ENCODE assay signal across 19 cellular contexts in the genomic region with DNA sequence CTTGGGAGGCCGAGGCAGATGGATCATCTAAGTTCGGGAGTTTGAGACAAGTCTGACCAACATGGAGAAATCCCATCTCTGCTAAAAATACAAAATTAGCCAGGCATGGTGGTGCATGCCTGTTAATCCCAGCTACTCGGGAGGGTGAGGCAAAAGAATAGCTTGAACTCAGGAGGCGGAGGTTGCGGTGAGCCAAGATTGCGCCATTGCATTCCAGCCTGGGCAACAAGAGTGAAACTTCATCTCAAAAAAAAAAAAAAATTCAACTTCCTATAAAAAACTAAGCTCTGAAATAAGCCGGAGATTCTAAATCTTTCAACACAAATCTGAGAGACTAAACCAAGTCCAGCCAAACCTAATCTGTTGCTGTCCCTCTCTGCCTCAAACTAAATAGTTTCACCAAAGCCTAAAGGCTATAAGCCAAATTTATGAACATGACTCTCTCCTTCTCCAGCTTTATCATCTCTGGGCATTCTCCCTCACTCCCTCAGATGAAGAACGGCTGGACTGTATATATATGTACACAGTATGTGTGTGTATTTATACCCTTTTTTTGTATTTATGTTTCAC. TPM values are rescaled to one million over a fixed set of nuclear protein-coding genes. Genes with fewer than 3 reads are reported as not detected.
DNase-seq lines count a peak whose midpoint lies in the region; ATAC-seq, FAIRE-seq and TF ChIP-seq lines count a peak whose summit lies in the region.
"Had no signal": no experiment of that assay in that cellular context is flagged by ENCODE, and none has a peak within 500 bp of the region (broad histone marks: within the 10 kb centered on the region; RNA-seq: fewer than 3 reads in every experiment).

No MANE protein-coding gene starts in this region.

- no peak for TF ChIP-seq CTCF in natural killer cell (IDR thresholded peaks at IDR 0.05)
- no peak for TF ChIP-seq CTCF in pancreas (IDR thresholded peaks at IDR 0.05)

- DNase-seq in natural killer cell treated with Interleukin-12 subunit alpha and Interleukin-12 subunit beta and Interleukin-15 and Interleukin-18, amount 100 ng/mL, for 72 hours (ENCODE audit: low spot score), result no peak
- DNase-seq in natural killer cell (no peak), NOMO-1 (lab: John Stamatoyannopoulos, UW; ENCODE audit: unreplicated experiment in 2 of 2) (peak; percentile 27 to 65), HuH-7 (ENCODE audit: low spot score) (no peak), pancreas (no peak), GM12892 (ENCODE audit: insufficient read length) (no peak)
- no peak for DNase-seq in effector memory CD4-positive, alpha-beta T cell
- DNase-seq: activated CD8-positive, alpha-beta memory T cell treated with anti-CD3 and anti-CD28 coated beads, Interleukin-2, amount 50 U/mL, for 48 hours; amygdala; DMS53; midbrain; NCI-H1092; SK-N-SH; small intestine; stimulated activated naive CD8-positive, alpha-beta T cell treated with anti-CD3 and anti-CD28 coated beads, Interleukin-15, Interleukin-2, amounts not matched to agents 100 U/mL and 50 U/mL, for 24 hours had no signal

- ATAC-seq in natural killer cell treated with Interleukin-12 subunit alpha and Interleukin-12 subunit beta and Interleukin-15 and Interleukin-18, amount 100 ng/mL, for 72 hours, result no peak
- no peak for ATAC-seq in natural killer cell
- peak; percentile 38 for ATAC-seq in esophagus mucosa
- ATAC-seq in pancreas, result no peak
- ATAC-seq: stimulated activated naive CD8-positive, alpha-beta T cell treated with anti-CD3 and anti-CD28 coated beads, Interleukin-15, Interleukin-2, amounts not matched to agents 100 U/mL and 50 U/mL, for 24 hours had no signal

- H3K27me3 Mint-ChIP-seq in natural killer cell treated with Interleukin-12 subunit alpha and Interleukin-12 subunit beta and Interleukin-15 and Interleukin-18, amount 100 ng/mL, for 72 hours, result no peaks in the 10 kb centered on the region
- H3K27me3 Mint-ChIP-seq in natural killer cell (ENCODE audit: low read depth in 2 of 2), result no peaks in the 10 kb centered on the region

- no peak for TF ChIP-seq POLR2A in GM12892 (IDR thresholded peaks at IDR 0.05; ENCODE audit: low read depth, low read length)

- H3K27ac Mint-ChIP-seq in natural killer cell treated with Interleukin-12 subunit alpha and Interleukin-12 subunit beta and Interleukin-15 and Interleukin-18, amount 100 ng/mL, for 72 hours, result no peak overlapping the region
- H3K27ac Mint-ChIP-seq in natural killer cell, result no peak overlapping the region

- no peaks in the 10 kb centered on the region for H3K9me3 Mint-ChIP-seq in natural killer cell treated with Interleukin-12 subunit alpha and Interleukin-12 subunit beta and Interleukin-15 and Interleukin-18, amount 100 ng/mL, for 72 hours
- no peaks in the 10 kb centered on the region for H3K9me3 Mint-ChIP-seq in natural killer cell

- no peak overlapping the region for H3K4me3 ChIP-seq in pancreas
- no peak overlapping the region for H3K4me3 ChIP-seq in effector memory CD4-positive, alpha-beta T cell (ENCODE audit: insufficient read depth, low read depth, low read length, poor library complexity, severe bottlenecking)
- H3K4me3 ChIP-seq: vagina had no signal

- no peaks in the 10 kb centered on the region for H3K27me3 ChIP-seq in pancreas
- H3K27me3 ChIP-seq in effector memory CD4-positive, alpha-beta T cell (replicated peaks; ENCODE audit: control insufficient read depth, insufficient read depth, low read length, poor library complexity, severe bottlenecking), result no peaks in the 10 kb centered on the region
- H3K27me3 ChIP-seq: vagina had no signal

- H3K36me3 ChIP-seq in pancreas, result no peaks in the 10 kb centered on the region
- H3K36me3 ChIP-seq in effector memory CD4-positive, alpha-beta T cell (ENCODE audit: control insufficient read depth, insufficient read depth, low read length), result peaks cover 4% of the 10 kb centered on the region

- peaks cover 19% of the 10 kb centered on the region for H3K36me3 Mint-ChIP-seq in natural killer cell treated with Interleukin-12 subunit alpha and Interleukin-12 subunit beta and Interleukin-15 and Interleukin-18, amount 100 ng/mL, for 72 hours
- H3K36me3 Mint-ChIP-seq in natural killer cell, result no peaks in the 10 kb centered on the region

- H3K27ac ChIP-seq in pancreas, result no peak overlapping the region
- H3K27ac ChIP-seq in effector memory CD4-positive, alpha-beta T cell (ENCODE audit: insufficient read depth, low read length, poor library complexity, severe bottlenecking), result no peak overlapping the region
- H3K27ac ChIP-seq: vagina had no signal

- intact Hi-C loops in natural killer cell (cut with micrococcal nuclease) (no loop called here), pancreas (cut with DNase I) (no loop called here)

- H3K4me3 Mint-ChIP-seq in natural killer cell treated with Interleukin-12 subunit alpha and Interleukin-12 subunit beta and Interleukin-15 and Interleukin-18, amount 100 ng/mL, for 72 hours, result peak overlapping the region; percentile 11
- no peak overlapping the region for H3K4me3 Mint-ChIP-seq in natural killer cell

- FAIRE-seq in pancreas (lab: Jason Lieb, UNC), result no peak
- no peak for FAIRE-seq in GM12892 (lab: Jason Lieb, UNC)
- FAIRE-seq: keratinocyte, small intestine had no signal

- peaks cover 35 to 44% of the 10 kb centered on the region in 2 donors for H3K4me1 Mint-ChIP-seq in natural killer cell treated with Interleukin-12 subunit alpha and Interleukin-12 subunit beta and Interleukin-15 and Interleukin-18, amount 100 ng/mL, for 72 hours (ENCODE audit: low read depth in 2 of 2)
- peaks cover 38 to 40% of the 10 kb centered on the region in 2 donors for H3K4me1 Mint-ChIP-seq in natural killer cell

- H3K9me3 ChIP-seq in pancreas, result no peaks in the 10 kb centered on the region
- no peaks in the 10 kb centered on the region for H3K9me3 ChIP-seq in effector memory CD4-positive, alpha-beta T cell (ENCODE audit: control insufficient read depth, low read length)
- H3K9me3 ChIP-seq: SK-N-SH, vagina had no signal

- peaks cover 0 to 11% (median 9%) of the 10 kb centered on the region in 3 donors for H3K4me1 ChIP-seq in pancreas
- H3K4me1 ChIP-seq in effector memory CD4-positive, alpha-beta T cell (ENCODE audit: control insufficient read depth, insufficient read depth, low read length, poor library complexity, severe bottlenecking), result peaks cover 15% of the 10 kb centered on the region

- 89 to 95% methylated on average over 8 of the region's 8 CpGs for WGBS in pancreas, 2 donors

RNA-seq across cellular contexts. Expression of gene CLNS1A, which starts 3.7 kb away (rescaled TPM):
- total RNA-seq in natural killer cell treated with Interleukin-12 subunit alpha and Interleukin-12 subunit beta and Interleukin-15 and Interleukin-18, amount 100 ng/mL, for 72 hours, result 100 to 1,000 TPM in 1 of 2 donors, 10 to 100 TPM in 1; 98.4 to 140 TPM
- total RNA-seq in natural killer cell, result 10 to 100 TPM; 48.6 to 58.2 (median 57.6) TPM
- total RNA-seq in esophagus mucosa, result 106 TPM
- 10 to 100 TPM; 47.6 to 65.8 (median 54.9) TPM for total RNA-seq in pancreas
- polyA plus RNA-seq in pancreas, result 10 to 100 TPM; 31.1 to 46.7 TPM
- 183 TPM for polyA plus RNA-seq in GM12892 (2012; ENCODE audit: missing spikeins)

RNA-seq across cellular contexts. Expression of gene AQP11, which starts 44.2 kb away (rescaled TPM):
- under 1 TPM; 0.17 to 0.20 TPM for total RNA-seq in natural killer cell treated with Interleukin-12 subunit alpha and Interleukin-12 subunit beta and Interleukin-15 and Interleukin-18, amount 100 ng/mL, for 72 hours
- total RNA-seq in natural killer cell (under 1 TPM; 0.21 to 0.55 (median 0.50) TPM), esophagus mucosa (not detected), pancreas (1 to 10 TPM in 3 of 6 donors, under 1 TPM in 3; 0.41 to 2.3 (median 1.2) TPM)
- under 1 TPM; 0.53 to 0.99 TPM for polyA plus RNA-seq in pancreas
- polyA plus RNA-seq in GM12892 (2012; ENCODE audit: missing spikeins), result 0.74 TPM
- total RNA-seq: OCI-LY7 had no signal

Comparison
In these comparisons a context has a peak if more than half of its experiments do, and no peak if none do; other contexts are left out.
1. DNase-seq: peak in NOMO-1 (2 of 2); none in natural killer cell treated with Interleukin-12 subunit alpha and Interleukin-12 subunit beta and Interleukin-15 and Interleukin-18, amount 100 ng/mL, for 72 hours (single experiment), natural killer cell (single experiment), HuH-7 (single experiment), pancreas (0 of 6), effector memory CD4-positive, alpha-beta T cell (0 of 3) and GM12892 (single experiment).